ENCODE assay signal across 8 cellular contexts in genomic region chr7:113118074-113118959, GRCh38. TPM values are rescaled to one million over a fixed set of nuclear protein-coding genes. Genes with fewer than 3 reads are reported as not detected.
A peak's percentile ranks its signal among the peaks of the same experiment; 100 is the strongest.
DNase-seq lines count a peak whose midpoint lies in the region; ATAC-seq and TF ChIP-seq lines count a peak whose summit lies in the region.

SMIM30 (minus strand) TSS chr7:113118554; CDS start chr7:113117578, 976 bp downstream.

- peak; percentile 62 for TF ChIP-seq POLR2A in GM15510 (IDR thresholded peaks at IDR 0.05; ENCODE audit: borderline replicate concordance, extremely low read depth, insufficient read length)
- TF ChIP-seq POLR2A in vagina (IDR thresholded peaks at IDR 0.05), result peak in 1 of 2 donors; percentile 87

- H3K4me3 ChIP-seq in right cardiac atrium (ENCODE audit: low read length) (peak within 1 kb of the TSS; percentile 98), vagina (peak within 1 kb of the TSS; percentile 49 to 58)

- H3K4me1 ChIP-seq in right cardiac atrium (ENCODE audit: control insufficient read depth, insufficient read depth, low read length) (no peaks in the 10 kb centered on the region), vagina (peaks cover 13% of the 10 kb centered on the region)

- intact Hi-C loops in right cardiac atrium (cut with DNase I), result loop anchor here in 1 of 4 donors (10.0 kb wide), 1 partner anchor 94 kb away; no protein-coding TSS in a partner anchor
- intact Hi-C loops in vagina (cut with DNase I), result loop anchor here (10.0 kb wide), 1 partner anchor 184 kb away; a partner anchor contains a TSS

- under 1% methylated on average over 35 of the region's 35 CpGs for WGBS in right cardiac atrium

- H3K27ac ChIP-seq in angular gyrus (ENCODE audit: low read depth, low read length), result peak within 1 kb of the TSS; percentile 54
- H3K27ac ChIP-seq in right cardiac atrium (ENCODE audit: low read length), result peak within 1 kb of the TSS; percentile 51
- peak within 1 kb of the TSS; percentile 63 for H3K27ac ChIP-seq in vagina

- H3K9me3 ChIP-seq in right cardiac atrium (ENCODE audit: control insufficient read depth, low read length), result no peaks in the 10 kb centered on the region
- no peaks in the 10 kb centered on the region for H3K9me3 ChIP-seq in vagina

- no peak for TF ChIP-seq CTCF in vagina (IDR thresholded peaks at IDR 0.05)

- H3K36me3 ChIP-seq in vagina, result no peaks in the 10 kb centered on the region

- peak; percentile 78 to 92 for DNase-seq in NCI-H187 (lab: John Stamatoyannopoulos, UW)
- DNase-seq in T-helper 2 cell, result peak; percentile 66 to 94 (median 80)
- peak; percentile 94 to 97 (median 96) for DNase-seq in right cardiac atrium
- DNase-seq in putamen (ENCODE audit: low spot score), result peak; percentile 95
- DNase-seq in vagina (ENCODE audit: extremely low spot score in 2 of 2), result peak in 1 of 2 donors; percentile 94

- peak; percentile 99 for ATAC-seq in HG02885 (IDR thresholded peaks at IDR 0.05; ENCODE audit: poor library complexity, unreplicated experiment)
- peak; percentile 100 for ATAC-seq in right cardiac atrium

- H3K27me3 ChIP-seq in right cardiac atrium (ENCODE audit: control insufficient read depth, insufficient read depth) (no peaks in the 10 kb centered on the region), vagina (no peaks in the 10 kb centered on the region)

RNA-seq across cellular contexts. Expression of gene SMIM30, which starts in this region (rescaled TPM):
- 100 to 1,000 TPM; 107 to 135 (median 111) TPM for total RNA-seq in right cardiac atrium
- 271 TPM for polyA plus RNA-seq in right cardiac atrium
- total RNA-seq in vagina, result 15.7 TPM
